29 cellular contexts compared by ENCODE assay signal in genomic region chr1:9391620-9392019, GRCh38.
"Had no signal": no experiment of that assay in that cellular context is flagged by ENCODE, and none has a peak within 500 bp of the region (broad histone marks: within the 10 kb centered on the region; RNA-seq: fewer than 3 reads in every experiment).

No MANE protein-coding gene starts in this region.

- H3K79me2 ChIP-seq: hepatocyte had no signal

- H3K4me1 ChIP-seq: neural progenitor cell, prostate gland had no signal

- H3K4me1 Mint-ChIP-seq: natural killer cell had no signal

- H3K9me3 Mint-ChIP-seq: stimulated activated effector memory CD8-positive, alpha-beta T cell treated with anti-CD3 and anti-CD28 coated beads, Interleukin-12 subunit alpha, Interleukin-12 subunit beta, amount 100 ng/mL, for 72 hours; stimulated activated naive CD8-positive, alpha-beta T cell treated with anti-CD3 and anti-CD28 coated beads, Interleukin-15, Interleukin-2, amounts not matched to agents 100 ng/mL and 50 ng/mL, for 24 hours had no signal

- DNase-seq: islet precursor cell; left ventricle myocardium inferior; mesendoderm; naive B cell; natural killer cell; nephron progenitor cell; occipital lobe; ovary; posterior cingulate gyrus; retina; right cardiac atrium; stimulated activated CD4-positive, alpha-beta T cell treated with anti-CD3 and anti-CD28 coated beads, Interleukin-12 subunit alpha, Interleukin-12 subunit beta, amount 100 ng/mL, for 4 hours; stimulated activated CD4-positive, alpha-beta T cell treated with anti-CD3 and anti-CD28 coated beads, Interleukin-15, amount 100 ng/mL, for 24 hours; stimulated activated CD4-positive, alpha-beta T cell treated with anti-CD3 and anti-CD28 coated beads, Interleukin-4, amount 100 ng/mL, for 24 hours; stimulated activated naive CD4-positive, alpha-beta T cell; tibial artery; uterus had no signal

- H3K27ac Mint-ChIP-seq: mesothelial cell of epicardium; natural killer cell; nephron progenitor cell; neural progenitor cell; stimulated activated effector memory CD8-positive, alpha-beta T cell treated with anti-CD3 and anti-CD28 coated beads, Interleukin-12 subunit alpha, Interleukin-12 subunit beta, amount 100 ng/mL, for 72 hours; stimulated activated naive CD8-positive, alpha-beta T cell treated with anti-CD3 and anti-CD28 coated beads, Interleukin-15, Interleukin-2, amounts not matched to agents 100 ng/mL and 50 ng/mL, for 24 hours; type B pancreatic cell had no signal

- H3K9me3 ChIP-seq: neutrophil, ovary, prostate gland, suprapubic skin, thoracic aorta, uterus had no signal

- H3K4me3 ChIP-seq: hepatocyte, left ventricle myocardium inferior, lung, neural progenitor cell, ovary, prostate gland, skin epidermis, suprapubic skin, thoracic aorta, tibial artery, uterus had no signal

- H3K4me2 ChIP-seq: hepatocyte, neural progenitor cell had no signal

- H3K27me3 ChIP-seq: hepatocyte, neural progenitor cell, neutrophil, ovary, suprapubic skin, tibial artery, uterus had no signal

- H3K4me3 Mint-ChIP-seq: mesothelial cell of epicardium; naive B cell; natural killer cell; nephron progenitor cell; neural progenitor cell; stimulated activated effector memory CD8-positive, alpha-beta T cell treated with anti-CD3 and anti-CD28 coated beads, Interleukin-12 subunit alpha, Interleukin-12 subunit beta, amount 100 ng/mL, for 72 hours; stimulated activated naive CD8-positive, alpha-beta T cell treated with anti-CD3 and anti-CD28 coated beads, Interleukin-15, Interleukin-2, amounts not matched to agents 100 ng/mL and 50 ng/mL, for 24 hours; type B pancreatic cell had no signal

- H3K36me3 ChIP-seq: left ventricle myocardium inferior, neural progenitor cell, neutrophil, ovary, prostate gland, suprapubic skin, thoracic aorta, tibial artery, uterus had no signal

- H3K36me3 Mint-ChIP-seq: natural killer cell; stimulated activated effector memory CD8-positive, alpha-beta T cell treated with anti-CD3 and anti-CD28 coated beads, Interleukin-12 subunit alpha, Interleukin-12 subunit beta, amount 100 ng/mL, for 72 hours had no signal

- H3K27ac ChIP-seq: hepatocyte, left ventricle myocardium inferior, neural progenitor cell, neutrophil, ovary, prostate gland, skin epidermis, suprapubic skin, thoracic aorta, tibial artery, uterus had no signal

- H2AFZ ChIP-seq: hepatocyte, neural progenitor cell had no signal
